In the genomic region with DNA sequence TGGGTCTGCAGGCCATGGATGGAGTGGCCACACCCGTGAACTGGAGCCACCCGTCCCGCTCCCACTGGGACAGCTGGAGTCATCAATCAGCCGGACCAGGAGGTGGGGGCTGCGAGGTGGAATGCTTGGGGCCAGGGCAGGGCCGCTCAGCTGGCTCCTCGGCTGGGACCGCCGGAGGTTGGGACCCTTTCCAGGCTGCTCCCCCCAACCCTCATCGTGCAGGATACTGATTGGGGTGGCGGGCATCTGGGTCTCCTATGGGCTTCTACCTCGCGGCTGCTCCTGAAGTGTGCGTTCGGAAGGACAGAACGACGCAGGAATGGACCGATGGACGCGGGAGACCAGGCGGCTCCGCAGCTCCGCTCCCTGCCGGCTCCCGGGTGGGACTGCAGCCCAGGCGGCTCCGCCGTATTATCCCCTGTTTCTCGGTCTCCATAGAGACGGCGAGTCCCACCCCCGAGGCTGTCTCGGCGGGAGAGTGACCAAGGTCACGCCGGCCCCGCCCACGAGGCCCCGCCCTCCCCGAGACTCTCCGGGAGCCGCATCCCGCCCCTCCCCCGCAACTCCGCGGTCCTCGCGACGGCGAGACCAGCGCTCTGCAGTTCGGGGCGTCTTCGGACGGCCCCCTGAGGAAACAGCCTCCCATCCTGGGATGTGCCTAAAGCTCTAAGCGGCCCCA, we compare ENCODE assay signal across 8 cellular contexts. TPM values are rescaled to one million over a fixed set of nuclear protein-coding genes. Genes with fewer than 3 reads are reported as not detected.
DNase-seq lines count a peak whose midpoint lies in the region; ATAC-seq lines count a peak whose summit lies in the region.

TSS of gene TPPP3 (minus strand) at position 388 of the 679 bp plus-strand sequence. CDS start 2,387 bp downstream, outside the sequence.

- H3K9me3 Mint-ChIP-seq in activated T-cell treated with anti-CD3 and anti-CD28 coated beads, Interleukin-2, amount 50 U/mL, for 72 hours: no peaks in the 10 kb centered on the region
- H3K9me3 Mint-ChIP-seq in stimulated activated naive CD8-positive, alpha-beta T cell treated with anti-CD3 and anti-CD28 coated beads, Interleukin-15, amount 100 ng/mL, for 72 hours: no peaks in the 10 kb centered on the region

- H3K4me1 Mint-ChIP-seq in activated T-cell treated with anti-CD3 and anti-CD28 coated beads, Interleukin-2, amount 50 U/mL, for 72 hours (ENCODE audit: low read depth): peaks cover 5% of the 10 kb centered on the region
- H3K4me1 Mint-ChIP-seq in stimulated activated naive CD8-positive, alpha-beta T cell treated with anti-CD3 and anti-CD28 coated beads, Interleukin-15, amount 100 ng/mL, for 72 hours: peaks cover 22% of the 10 kb centered on the region

- H3K4me1 ChIP-seq in mucosa of rectum (ENCODE audit: control insufficient read depth in 2 of 2, insufficient read depth in 2 of 2, low read length in 2 of 2): peaks cover 48 to 49% of the 10 kb centered on the region in 2 donors

- ATAC-seq in activated T-cell treated with anti-CD3 and anti-CD28 coated beads, Interleukin-2, amount 50 U/mL, for 72 hours (replicated peaks in 1 of 2): peak; percentile 68 to 69
- peak; percentile 60 for ATAC-seq in stimulated activated naive CD8-positive, alpha-beta T cell treated with anti-CD3 and anti-CD28 coated beads, Interleukin-15, amount 100 ng/mL, for 72 hours

- peak within 1 kb of the TSS; percentile 67 to 83 for H3K4me3 Mint-ChIP-seq in activated T-cell treated with anti-CD3 and anti-CD28 coated beads, Interleukin-2, amount 50 U/mL, for 72 hours
- H3K4me3 Mint-ChIP-seq in stimulated activated naive CD8-positive, alpha-beta T cell treated with anti-CD3 and anti-CD28 coated beads, Interleukin-15, amount 100 ng/mL, for 72 hours: peak within 1 kb of the TSS; percentile 79

- H3K36me3 Mint-ChIP-seq in activated T-cell treated with anti-CD3 and anti-CD28 coated beads, Interleukin-2, amount 50 U/mL, for 72 hours (ENCODE audit: insufficient read depth in 2 of 2): no peaks in the 10 kb centered on the region

- no peaks in the 10 kb centered on the region for H3K36me3 ChIP-seq in mucosa of rectum (ENCODE audit: control insufficient read depth in 2 of 2, insufficient read depth in 2 of 2, low read length in 2 of 2)

- peak within 1 kb of the TSS; percentile 65 for H3K4me3 ChIP-seq in mucosa of rectum (ENCODE audit: low read length in 2 of 2)

- DNase-seq in DMS153 (lab: John Stamatoyannopoulos, UW) (peak; percentile 71), NCI-H1930 (lab: John Stamatoyannopoulos, UW) (peak; percentile 70 to 78), fibroblast of peridontal ligament (ENCODE audit: extremely low read depth) (peak; percentile 69), H4 (ENCODE audit: low spot score) (no peak), NCI-H345 (lab: John Stamatoyannopoulos, UW) (no peak)
- DNase-seq in activated T-cell treated with anti-CD3 and anti-CD28 coated beads, Interleukin-2, amount 50 U/mL, for 72 hours: peak; percentile 38 to 55
- peak in 1 of 2 donors; percentile 44 for DNase-seq in stimulated activated naive CD8-positive, alpha-beta T cell treated with anti-CD3 and anti-CD28 coated beads, Interleukin-15, amount 100 ng/mL, for 72 hours

- H3K27me3 ChIP-seq in mucosa of rectum (ENCODE audit: control insufficient read depth in 2 of 2, insufficient read depth in 2 of 2, low read length in 2 of 2): no peaks in the 10 kb centered on the region

- no peaks in the 10 kb centered on the region for H3K9me3 ChIP-seq in mucosa of rectum (ENCODE audit: control insufficient read depth in 2 of 2, low read length in 2 of 2)

- no peak within 1 kb of the TSS for H3K27ac Mint-ChIP-seq in activated T-cell treated with anti-CD3 and anti-CD28 coated beads, Interleukin-2, amount 50 U/mL, for 72 hours
- H3K27ac Mint-ChIP-seq in stimulated activated naive CD8-positive, alpha-beta T cell treated with anti-CD3 and anti-CD28 coated beads, Interleukin-15, amount 100 ng/mL, for 72 hours: peak within 1 kb of the TSS; percentile 27 to 48

- H3K27ac ChIP-seq in mucosa of rectum (ENCODE audit: low read depth in 2 of 2, low read length in 2 of 2): peak within 1 kb of the TSS; percentile 66 to 72

- H3K27me3 Mint-ChIP-seq in activated T-cell treated with anti-CD3 and anti-CD28 coated beads, Interleukin-2, amount 50 U/mL, for 72 hours (ENCODE audit: low read depth): peaks cover 28% of the 10 kb centered on the region
- H3K27me3 Mint-ChIP-seq in stimulated activated naive CD8-positive, alpha-beta T cell treated with anti-CD3 and anti-CD28 coated beads, Interleukin-15, amount 100 ng/mL, for 72 hours: peaks cover 62% of the 10 kb centered on the region

- H3K9ac ChIP-seq in mucosa of rectum (ENCODE audit: low read depth in 1 of 2, low read length in 2 of 2): peak within 1 kb of the TSS; percentile 64 to 65

RNA-seq across cellular contexts. Expression of gene TPPP3, which starts in this region (rescaled TPM):
- under 1 TPM in 1 of 2 donors, not detected in 1; 0.16 TPM for total RNA-seq in activated T-cell treated with anti-CD3 and anti-CD28 coated beads, Interleukin-2, amount 50 U/mL, for 72 hours
- not detected in 2 replicates for total RNA-seq in H4 (2014; rRNA removed; shearing (Covaris generic))

Comparison
In these comparisons a context has a peak if more than half of its experiments do, and no peak if none do; other contexts are left out.
1. Peak in DNase-seq and ATAC-seq in activated T-cell treated with anti-CD3 and anti-CD28 coated beads, Interleukin-2, amount 50 U/mL, for 72 hours; RNA of the gene not detected or under 1 TPM.
2. DNase-seq: peak in DMS153 (single experiment), NCI-H1930 (2 of 2) and fibroblast of peridontal ligament (single experiment); none in H4 (single experiment) and NCI-H345 (single experiment).